In genomic region chr12:52003591-52003990, GRCh38 we compare ENCODE assay signal across 19 cellular contexts. TPM values are rescaled to one million over a fixed set of nuclear protein-coding genes. Genes with fewer than 3 reads are reported as not detected.
DNase-seq lines count a peak whose midpoint lies in the region; ATAC-seq and TF ChIP-seq lines count a peak whose summit lies in the region.
"Had no signal": no experiment of that assay in that cellular context is flagged by ENCODE, and none has a peak within 500 bp of the region (broad histone marks: within the 10 kb centered on the region; RNA-seq: fewer than 3 reads in every experiment).

No MANE protein-coding gene starts in this region.

- ATAC-seq in HG03354 (IDR thresholded peaks at IDR 0.05; ENCODE audit: poor library complexity, severe bottlenecking, unreplicated experiment): no peak

- H3K27me3 ChIP-seq in left ventricle myocardium inferior (ENCODE audit: low read depth): peaks cover 31% of the 10 kb centered on the region

- H3K36me3 Mint-ChIP-seq in IgD-negative memory B cell (peaks cover 3% of the 10 kb centered on the region), progenitor cell of endocrine pancreas (ENCODE audit: insufficient read depth) (peaks cover 6% of the 10 kb centered on the region)

- H3K9me3 Mint-ChIP-seq in IgD-negative memory B cell: no peaks in the 10 kb centered on the region
- no peaks in the 10 kb centered on the region for H3K9me3 Mint-ChIP-seq in progenitor cell of endocrine pancreas (ENCODE audit: low read depth)

- peaks cover 4% of the 10 kb centered on the region for H3K27me3 Mint-ChIP-seq in IgD-negative memory B cell
- H3K27me3 Mint-ChIP-seq in progenitor cell of endocrine pancreas: peaks cover 27% of the 10 kb centered on the region
- H3K27me3 Mint-ChIP-seq: B cell had no signal

- TF ChIP-seq CTCF in progenitor cell of endocrine pancreas (IDR thresholded peaks at IDR 0.05; ENCODE audit: unreplicated experiment): no peak
- no peak for TF ChIP-seq CTCF in left ventricle myocardium inferior (IDR thresholded peaks at IDR 0.05; ENCODE audit: borderline replicate concordance)

- peak overlapping the region in 1 of 4 donors; percentile 16 for H3K4me3 Mint-ChIP-seq in IgD-negative memory B cell
- H3K4me3 Mint-ChIP-seq in progenitor cell of endocrine pancreas (ENCODE audit: low read depth): no peak overlapping the region
- H3K4me3 Mint-ChIP-seq: B cell had no signal

- no peak overlapping the region for H3K9ac ChIP-seq in SK-N-MC (ENCODE audit: insufficient read length)
- H3K9ac ChIP-seq: GM23248 had no signal

- H3K27ac Mint-ChIP-seq in IgD-negative memory B cell (peak overlapping the region in 2 of 3 donors; percentile 46 to 81), progenitor cell of endocrine pancreas (peak overlapping the region; percentile 64)
- H3K27ac Mint-ChIP-seq: B cell had no signal

- H3K9me3 ChIP-seq in SK-N-MC (ENCODE audit: low read depth, low read length): no peaks in the 10 kb centered on the region
- no peaks in the 10 kb centered on the region for H3K9me3 ChIP-seq in left ventricle myocardium inferior (replicated peaks)

- H3K4me3 ChIP-seq in SK-N-MC (no peak overlapping the region), left ventricle myocardium inferior (no peak overlapping the region)
- H3K4me3 ChIP-seq: GM23248, PC-9 had no signal

- H3K36me3 ChIP-seq in SK-N-MC (ENCODE audit: insufficient read depth, low read length) (no peaks in the 10 kb centered on the region), left ventricle myocardium inferior (no peaks in the 10 kb centered on the region)

- peaks cover 37% of the 10 kb centered on the region for H3K4me1 ChIP-seq in left ventricle myocardium inferior

- H3K27ac ChIP-seq in SK-N-MC (0 out of 2 replicates have a peak overlapping the region, but pooled peaks have one; percentile 42), left ventricle myocardium inferior (replicated peaks) (no peak overlapping the region)
- H3K27ac ChIP-seq: GM23248, PC-9, RWPE1 had no signal

- DNase-seq in NCI-H2107 treated with DMSO at 0.1 percent for 48 hours (lab: John Stamatoyannopoulos, UW; ENCODE audit: unreplicated experiment) (peak; percentile 44), NCI-H2107 (lab: John Stamatoyannopoulos, UW) (no peak), SK-N-MC (ENCODE audit: low read depth, low spot score) (no peak), progenitor cell of endocrine pancreas (ENCODE audit: low spot score, unreplicated experiment) (no peak), NCI-H187 (lab: John Stamatoyannopoulos, UW) (no peak), left ventricle myocardium inferior (no peak)
- DNase-seq: CD4-positive, alpha-beta memory T cell; KG1; NCI-H2029 treated with DMSO at 0.1 percent for 48 hours; NCI-H510A; SIG-M5; T-helper 1 cell had no signal

- intact Hi-C loops in left ventricle myocardium inferior (cut with micrococcal nuclease): no loop called here

- H3K4me1 Mint-ChIP-seq in IgD-negative memory B cell: peaks cover 9 to 15% (median 14%) of the 10 kb centered on the region in 3 donors
- H3K4me1 Mint-ChIP-seq in progenitor cell of endocrine pancreas (ENCODE audit: low read depth): peaks cover 8% of the 10 kb centered on the region

RNA-seq across cellular contexts. Expression of gene TAMALIN, which starts 3.2 kb away (rescaled TPM):
- 6.4 TPM for polyA plus RNA-seq in IgD-negative memory B cell
- total RNA-seq in progenitor cell of endocrine pancreas (12.5 and 15.5 TPM in 2 replicates), left ventricle myocardium inferior (20.0 TPM)
- total RNA-seq: Calu3, PC-9 had no signal
- polyA plus RNA-seq: GM23248 had no signal

RNA-seq across cellular contexts. Expression of gene NR4A1, which starts 47.7 kb away (rescaled TPM):
- 9.3 TPM for polyA plus RNA-seq in IgD-negative memory B cell
- total RNA-seq in progenitor cell of endocrine pancreas: 21.7 and 22.8 TPM in 2 replicates
- total RNA-seq in left ventricle myocardium inferior: 55.5 TPM

RNA-seq across cellular contexts. Expression of gene ACVR1B, which starts 52.1 kb away (rescaled TPM):
- polyA plus RNA-seq in IgD-negative memory B cell: 0.90 TPM
- total RNA-seq in progenitor cell of endocrine pancreas (65.1 and 65.7 TPM in 2 replicates), left ventricle myocardium inferior (8.5 TPM)
